ENCODE assay signal across 10 cellular contexts in genomic region chr11:94544582-94544831, GRCh38. TPM values are rescaled to one million over a fixed set of nuclear protein-coding genes. Genes with fewer than 3 reads are reported as not detected.
DNase-seq lines count a peak whose midpoint lies in the region; ATAC-seq and TF ChIP-seq lines count a peak whose summit lies in the region.
"Had no signal": no experiment of that assay in that cellular context is flagged by ENCODE, and none has a peak within 500 bp of the region (broad histone marks: within the 10 kb centered on the region; RNA-seq: fewer than 3 reads in every experiment).

No MANE protein-coding gene starts in this region.

- H3K4me2 ChIP-seq in GM23338, result peak overlapping the region; percentile 95

- DNase-seq in BJ (ENCODE audit: low read depth) (no peak), GM23338 (ENCODE audit: low spot score) (no peak), WERI-Rb-1 (no peak), right cardiac atrium (peak in 1 of 3 donors; percentile 68), SW480 (ENCODE audit: low spot score) (no peak)
- peak; percentile 7 to 27 for DNase-seq in stimulated activated CD8-positive, alpha-beta memory T cell treated with anti-CD3 and anti-CD28 coated beads, Interleukin-2, amount 100 ng/mL, for 48 hours (ENCODE audit: low read depth in 2 of 2)

- H3K27me3 Mint-ChIP-seq in GM23338 (ENCODE audit: insufficient read depth, low read depth, poor library complexity), result peaks cover 35% of the 10 kb centered on the region
- H3K27me3 Mint-ChIP-seq: IgD-negative memory B cell had no signal

- ATAC-seq in GM23338, result peak; percentile 23
- ATAC-seq in right cardiac atrium, result no peak
- ATAC-seq in HG02588 (IDR thresholded peaks at IDR 0.05; ENCODE audit: unreplicated experiment), result no peak
- ATAC-seq in HG03521 (IDR thresholded peaks at IDR 0.05; ENCODE audit: unreplicated experiment), result no peak

- H3K79me2 ChIP-seq in GM23338 (replicated peaks; ENCODE audit: insufficient read depth), result peaks cover 5% of the 10 kb centered on the region

- H3K36me3 Mint-ChIP-seq in GM23338 (ENCODE audit: low read depth), result no peaks in the 10 kb centered on the region
- H3K36me3 Mint-ChIP-seq: IgD-negative memory B cell had no signal

- H3K4me1 Mint-ChIP-seq in GM23338, result peaks cover 22% of the 10 kb centered on the region

- H3K27me3 ChIP-seq in BJ (ENCODE audit: control insufficient read depth, insufficient read depth, low read length) (no peaks in the 10 kb centered on the region), GM23338 (ENCODE audit: insufficient read depth) (peaks cover 58% of the 10 kb centered on the region), WERI-Rb-1 (ENCODE audit: insufficient read depth, low read depth, severe bottlenecking) (no peaks in the 10 kb centered on the region), right cardiac atrium (ENCODE audit: control insufficient read depth, insufficient read depth) (no peaks in the 10 kb centered on the region)

- H3F3A ChIP-seq in GM23338 (replicated peaks; ENCODE audit: low read depth), result peaks cover 9% of the 10 kb centered on the region; the same call in 1 of the 2 replicates

- peaks cover 20% of the 10 kb centered on the region for H3K4me1 ChIP-seq in GM23338 (ENCODE audit: insufficient read depth)
- peaks cover 2% of the 10 kb centered on the region for H3K4me1 ChIP-seq in right cardiac atrium (ENCODE audit: control insufficient read depth, insufficient read depth, low read length)

- CTCF ChIA-PET in BJ (lab: Yijun Ruan, JAX), result interaction anchor here (0.8 kb wide), 1 partner anchor 25 kb away, joined by 3 read pairs; no protein-coding TSS in a partner anchor

- H3K9me3 ChIP-seq in WERI-Rb-1 (ENCODE audit: severe bottlenecking) (no peaks in the 10 kb centered on the region), right cardiac atrium (ENCODE audit: control insufficient read depth, low read length) (no peaks in the 10 kb centered on the region)

- no peak overlapping the region for H3K27ac Mint-ChIP-seq in GM23338

- no peak for TF ChIP-seq CTCF in BJ (IDR thresholded peaks at IDR 0.05; ENCODE audit: insufficient read depth, low read depth, low read length)
- TF ChIP-seq CTCF in GM23338 (conservative IDR thresholded peaks at IDR 0.05; ENCODE audit: low read depth in 2 of 2), result no peak
- no peak for TF ChIP-seq CTCF in WERI-Rb-1 (IDR thresholded peaks at IDR 0.05; ENCODE audit: low read depth, low read length)

- 2% methylated on average over 32 of the region's 32 CpGs for WGBS in right cardiac atrium

- no peaks in the 10 kb centered on the region for H3K9me2 ChIP-seq in GM23338 (ENCODE audit: insufficient read depth)

- peaks cover 13% of the 10 kb centered on the region for H4K20me1 ChIP-seq in GM23338 (replicated peaks; ENCODE audit: insufficient read depth)

- POLR2A ChIA-PET in BJ (lab: Charles Lee), result no interaction called here

- H3K36me3 ChIP-seq in BJ (ENCODE audit: control insufficient read depth, insufficient read depth, low read length) (no peaks in the 10 kb centered on the region; the same call in 1 of the 2 replicates), GM23338 (ENCODE audit: insufficient read depth) (no peaks in the 10 kb centered on the region), WERI-Rb-1 (peaks cover 10% of the 10 kb centered on the region; the same call in 1 of the 2 replicates)

- intact Hi-C loops in right cardiac atrium (cut with DNase I), result no loop called here

- H3K27ac ChIP-seq in GM23338 (ENCODE audit: low read depth) (no peak overlapping the region), WERI-Rb-1 (peak overlapping the region; percentile 95), right cardiac atrium (ENCODE audit: low read length) (peak overlapping the region; percentile 95)

- peak overlapping the region; percentile 81; the same call in 2 of the 3 replicates for H3K4me3 Mint-ChIP-seq in GM23338

- H3K4me3 ChIP-seq in BJ (ENCODE audit: low read depth, low read length), result peak overlapping the region; percentile 53
- peak overlapping the region; percentile 83 for H3K4me3 ChIP-seq in GM23338
- peak overlapping the region; percentile 68 for H3K4me3 ChIP-seq in WERI-Rb-1 (ENCODE audit: low read depth, low read length)
- H3K4me3 ChIP-seq in right cardiac atrium (ENCODE audit: low read length), result peak overlapping the region; percentile 70

- H2AFZ ChIP-seq in GM23338, result peak overlapping the region; percentile 82; the same call in 1 of the 2 replicates

- peaks cover 2% of the 10 kb centered on the region; the same call in 2 of the 3 replicates for H3K9me3 Mint-ChIP-seq in GM23338
- H3K9me3 Mint-ChIP-seq: IgD-negative memory B cell had no signal

TF ChIP-seq in GM23338, 12 proteins besides CTCF, POLR2A, EP300 and RAD21 (continues in another document):
- TF ChIP-seq CREB1 (CRISPR knock-in tag; IDR thresholded peaks at IDR 0.05; ENCODE audit: low read depth) (no peak), ZNF331 (CRISPR knock-in tag; IDR thresholded peaks at IDR 0.05; ENCODE audit: low read depth) (no peak), EZH2 (IDR thresholded peaks at IDR 0.05; ENCODE audit: low read depth, unreplicated experiment) (no peak), POLR2AphosphoS5 (IDR thresholded peaks at IDR 0.05; ENCODE audit: low read depth) (no peak), ZNF114 (CRISPR knock-in tag; IDR thresholded peaks at IDR 0.05) (no peak)

RNA-seq across cellular contexts. Expression of gene FUT4, which starts 0.8 kb away (rescaled TPM):
- polyA plus RNA-seq in BJ (2011; rRNA removed) (1.9 and 2.3 TPM in 2 replicates), GM23338 (2016; fragmentation: Nextera tagmentation; extraction: Ambion mirVana) (2.3 and 2.4 TPM in 2 replicates), right cardiac atrium (1.2 TPM)
- polyA minus RNA-seq in BJ (2011; rRNA and poly(A)+ RNA removed), result 1.8 and 2.4 TPM in 2 replicates
- total RNA-seq in GM23338 (2014; rRNA removed; shearing (Covaris generic)), result 6.5 and 7.4 TPM in 2 replicates
- 1 to 10 TPM; 2.0 to 2.9 (median 2.5) TPM for total RNA-seq in right cardiac atrium

RNA-seq across cellular contexts. Expression of gene PIWIL4, which starts 22.7 kb away (rescaled TPM):
- polyA plus RNA-seq in BJ (2011; rRNA removed), result 1.6 and 2.7 TPM in 2 replicates
- 1.2 and 1.3 TPM in 2 replicates for polyA minus RNA-seq in BJ (2011; rRNA and poly(A)+ RNA removed)
- 0.23 and 0.66 TPM in 2 replicates for total RNA-seq in GM23338 (2014; rRNA removed; shearing (Covaris generic))
- 0.23 and 0.33 TPM in 2 replicates for polyA plus RNA-seq in GM23338 (2016; fragmentation: Nextera tagmentation; extraction: Ambion mirVana)
- total RNA-seq in right cardiac atrium, result 1 to 10 TPM; 1.1 to 3.5 (median 1.8) TPM
- polyA plus RNA-seq in right cardiac atrium, result 1.6 TPM

RNA-seq across cellular contexts. Expression of gene C11orf97, which starts 32.2 kb away (rescaled TPM):
- not detected in 2 replicates for polyA plus RNA-seq in BJ (2011; rRNA removed)
- not detected in 2 replicates for polyA minus RNA-seq in BJ (2011; rRNA and poly(A)+ RNA removed)
- not detected in 2 replicates for total RNA-seq in GM23338 (2014; rRNA removed; shearing (Covaris generic))
- polyA plus RNA-seq in GM23338 (2016; fragmentation: Nextera tagmentation; extraction: Ambion mirVana), result not detected in 2 replicates
- total RNA-seq in right cardiac atrium, result not detected
- not detected for polyA plus RNA-seq in right cardiac atrium
- total RNA-seq: myocyte had no signal
- polyA plus RNA-seq: IgD-negative memory B cell had no signal

RNA-seq across cellular contexts. Expression of gene ANKRD49, which starts 50.7 kb away (rescaled TPM):
- 8.1 and 13.2 TPM in 2 replicates for polyA plus RNA-seq in BJ (2011; rRNA removed)
- 3.6 and 6.2 TPM in 2 replicates for polyA minus RNA-seq in BJ (2011; rRNA and poly(A)+ RNA removed)
- total RNA-seq in GM23338 (2014; rRNA removed; shearing (Covaris generic)), result 16.0 and 16.6 TPM in 2 replicates
- 30.4 and 35.2 TPM in 2 replicates for polyA plus RNA-seq in GM23338 (2016; fragmentation: Nextera tagmentation; extraction: Ambion mirVana)
- 1 to 10 TPM; 5.4 to 8.6 (median 6.6) TPM for total RNA-seq in right cardiac atrium
- polyA plus RNA-seq in right cardiac atrium, result 6.8 TPM

RNA-seq across cellular contexts. Expression of gene MRE11, which starts 50.9 kb away (rescaled TPM):
- polyA plus RNA-seq in BJ (2011; rRNA removed), result 2.6 and 7.8 TPM in 2 replicates
- polyA minus RNA-seq in BJ (2011; rRNA and poly(A)+ RNA removed), result 2.7 and 3.1 TPM in 2 replicates
- total RNA-seq in GM23338 (2014; rRNA removed; shearing (Covaris generic)), result 36.5 and 38.5 TPM in 2 replicates
- 17.3 and 23.3 TPM in 2 replicates for polyA plus RNA-seq in GM23338 (2016; fragmentation: Nextera tagmentation; extraction: Ambion mirVana)
- total RNA-seq in right cardiac atrium, result 10 to 100 TPM in 3 of 4 donors, 1 to 10 TPM in 1; 9.5 to 11.0 (median 10.9) TPM
- polyA plus RNA-seq in right cardiac atrium, result 3.0 TPM

Comparison
In these comparisons a context has a peak if more than half of its experiments do, and no peak if none do; other contexts are left out.
1. DNase-seq: peak in stimulated activated CD8-positive, alpha-beta memory T cell treated with anti-CD3 and anti-CD28 coated beads, Interleukin-2, amount 100 ng/mL, for 48 hours (2 of 2); none in BJ (single experiment), GM23338 (single experiment), WERI-Rb-1 (single experiment) and SW480 (single experiment).
2. Peak in every context shown above with its lines, with median percentiles within 50 percentile points of each other: H3K4me3 ChIP-seq.